20 cellular contexts compared by ENCODE assay signal in genomic region chr6:56655996-56656395, GRCh38. TPM values are rescaled to one million over a fixed set of nuclear protein-coding genes. Genes with fewer than 3 reads are reported as not detected.
DNase-seq lines count a peak whose midpoint lies in the region; ATAC-seq, FAIRE-seq and TF ChIP-seq lines count a peak whose summit lies in the region.
"Had no signal": no experiment of that assay in that cellular context is flagged by ENCODE, and none has a peak within 500 bp of the region (broad histone marks: within the 10 kb centered on the region; RNA-seq: fewer than 3 reads in every experiment).

No MANE protein-coding gene starts in this region.

- H3K4me3 ChIP-seq in thymus (ENCODE audit: low read length), result no peak overlapping the region
- no peak overlapping the region for H3K4me3 ChIP-seq in PC-9
- no peak overlapping the region for H3K4me3 ChIP-seq in kidney (ENCODE audit: low read length in 2 of 2)
- H3K4me3 ChIP-seq: coronary artery, SJSA1, testis had no signal

- H3F3A ChIP-seq in PC-9 (ENCODE audit: insufficient read depth, low read depth), result peaks cover 19% of the 10 kb centered on the region

- BruUV-seq in PC-9 (replicated peaks; lab: Mats Ljungman, UMichigan), result no TSS peak

- POLR2A ChIA-PET in PC-9 (lab: Charles Lee; ENCODE audit: unreplicated experiment), result no interaction called here

- no peak for FAIRE-seq in kidney (lab: Jason Lieb, UNC)
- FAIRE-seq: frontal cortex had no signal

- H3K27ac ChIP-seq in caudate nucleus (ENCODE audit: low read depth, low read length) (peak overlapping the region; percentile 45), thymus (ENCODE audit: low read depth) (peak overlapping the region; percentile 31), PC-9 (no peak overlapping the region), kidney (ENCODE audit: low read depth in 2 of 2, low read length in 2 of 2) (no peak overlapping the region)
- H3K27ac ChIP-seq: 22Rv1, coronary artery, SJSA1, testis had no signal

- no peaks in the 10 kb centered on the region for H3K36me3 ChIP-seq in thymus (ENCODE audit: control insufficient read depth, insufficient read depth)
- 0 out of 2 replicates have a peak, but pooled peaks cover 6% of the 10 kb centered on the region for H3K36me3 ChIP-seq in PC-9 (ENCODE audit: low read depth)
- H3K36me3 ChIP-seq in kidney (ENCODE audit: control insufficient read depth in 1 of 2, insufficient read depth in 2 of 2, low read length in 2 of 2), result no peaks in the 10 kb centered on the region

- TF ChIP-seq CTCF in PC-9 (conservative IDR thresholded peaks at IDR 0.05) (no peak), kidney (IDR thresholded peaks at IDR 0.05; ENCODE audit: borderline replicate concordance, extremely low read depth, insufficient read depth) (no peak)

- no peak overlapping the region for H3K9ac ChIP-seq in kidney (ENCODE audit: low read length in 2 of 2)

- H3K9me2 ChIP-seq in PC-9 (ENCODE audit: insufficient read depth), result no peaks in the 10 kb centered on the region

- peaks cover 16% of the 10 kb centered on the region; the same call in 1 of the 2 replicates for H3K79me2 ChIP-seq in PC-9 (ENCODE audit: low read depth)

- H3K27me3 ChIP-seq in thymus (ENCODE audit: control insufficient read depth, insufficient read depth), result no peaks in the 10 kb centered on the region
- no peaks in the 10 kb centered on the region for H3K27me3 ChIP-seq in PC-9 (ENCODE audit: insufficient read depth, low read depth)
- H3K27me3 ChIP-seq: SJSA1, testis had no signal

- no peaks in the 10 kb centered on the region for H3K9me3 ChIP-seq in thymus (ENCODE audit: control insufficient read depth)
- H3K9me3 ChIP-seq in PC-9 (ENCODE audit: insufficient read depth, low read depth), result no peaks in the 10 kb centered on the region
- no peaks in the 10 kb centered on the region for H3K9me3 ChIP-seq in kidney (ENCODE audit: control insufficient read depth in 1 of 2, low read length in 2 of 2)
- H3K9me3 ChIP-seq: Caco-2, SJSA1, testis had no signal

- H3K4me2 ChIP-seq in PC-9, result no peak overlapping the region

- H2AFZ ChIP-seq in PC-9, result no peak overlapping the region

- CTCF ChIA-PET in PC-9 (lab: Charles Lee), result no interaction called here

- H4K20me1 ChIP-seq in PC-9 (ENCODE audit: insufficient read depth), result no peaks in the 10 kb centered on the region

- intact Hi-C loops in left colon (cut with DNase I, micrococcal nuclease), result no loop called here
- intact Hi-C loops in PC-9 (cut with micrococcal nuclease; ENCODE audit: unreplicated experiment), result no loop called here
- intact Hi-C loops in kidney (cut with DNase I), result no loop called here

- ATAC-seq in left colon, result peak; percentile 53
- ATAC-seq: activated T-cell treated with anti-CD3 and anti-CD28 coated beads, Interleukin-2, amount 50 U/mL, for 72 hours had no signal

- WGBS in thymus, result 89% methylated on average over 4 of the region's 4 CpGs

- DNase-seq in DMS 273 (lab: John Stamatoyannopoulos, UW; ENCODE audit: unreplicated experiment), result peak; percentile 19
- DNase-seq in DMS 273 treated with DMSO at 0.1 percent for 48 hours (lab: John Stamatoyannopoulos, UW), result no peak
- DNase-seq in caudate nucleus (lab: John Stamatoyannopoulos, UW), result no peak
- DNase-seq in left colon, result no peak
- DNase-seq in NCI-H1048 (lab: John Stamatoyannopoulos, UW), result no peak
- no peak for DNase-seq in PC-9
- no peak for DNase-seq in kidney
- DNase-seq: activated T-cell treated with anti-CD3 and anti-CD28 coated beads, Interleukin-2, amount 50 U/mL, for 72 hours; Caco-2; NCI-H1436; NCI-H524; occipital lobe; stimulated activated CD4-positive, alpha-beta T cell treated with anti-CD3 and anti-CD28 coated beads, Interleukin-15, amount 100 ng/mL, for 24 hours; T-helper 2 cell; testis had no signal

- H3K4me1 ChIP-seq in thymus (ENCODE audit: control insufficient read depth, insufficient read depth, low read length) (peaks cover 5% of the 10 kb centered on the region), PC-9 (replicated peaks; ENCODE audit: insufficient read depth) (peaks cover 27% of the 10 kb centered on the region), kidney (ENCODE audit: control insufficient read depth in 1 of 2, insufficient read depth in 1 of 2, low read depth in 1 of 2, low read length in 2 of 2) (peaks cover 0 to 2% of the 10 kb centered on the region in 2 donors)
- H3K4me1 ChIP-seq: testis had no signal

RNA-seq across cellular contexts. Expression of gene DST, which starts 13.3 kb away (rescaled TPM):
- total RNA-seq in left colon (100 to 1,000 TPM; 179 to 332 TPM), PC-9 (2021) (217 and 237 TPM in 2 replicates), kidney (259 TPM)
- polyA plus RNA-seq in thymus (311 TPM), kidney (ENCODE audit: insufficient read depth, low read depth, low replicate concordance) (68.2 TPM)

Comparison
In these comparisons a context has a peak if more than half of its experiments do, and no peak if none do; other contexts are left out.
1. H3K27ac ChIP-seq: peak in caudate nucleus (single experiment) and thymus (single experiment); none in PC-9 (single experiment) and kidney (0 of 2).